8 cellular contexts compared by ENCODE assay signal in genomic region chrX:101415180-101416130, GRCh38. TPM values are rescaled to one million over a fixed set of nuclear protein-coding genes. Genes with fewer than 3 reads are reported as not detected.
DNase-seq lines count a peak whose midpoint lies in the region; ATAC-seq, FAIRE-seq and TF ChIP-seq lines count a peak whose summit lies in the region.

No MANE protein-coding gene starts in this region.

- peaks cover 33% of the 10 kb centered on the region for H3K4me1 Mint-ChIP-seq in T-helper 2 cell treated with Interferon-gamma antibody and Interleukin-4, amounts not matched to agents 5 μg/mL and 100 μg/mL, for 36 hours (ENCODE audit: low read depth)
- peaks cover 27 to 35% of the 10 kb centered on the region in 2 donors for H3K4me1 Mint-ChIP-seq in effector memory CD8-positive, alpha-beta T cell (ENCODE audit: low read depth in 2 of 2)
- peaks cover 41% of the 10 kb centered on the region for H3K4me1 Mint-ChIP-seq in mesothelial cell of epicardium

- no peak for DNase-seq in AG04449 (ENCODE audit: low read depth, low spot score)
- DNase-seq in GM12865 (ENCODE audit: low read depth), result peak; percentile 79
- DNase-seq in NCI-H1092 treated with DMSO at 0.1 percent for 48 hours (lab: John Stamatoyannopoulos, UW), result peak; percentile 34
- peak; percentile 20 for DNase-seq in T-helper 2 cell treated with Interferon-gamma antibody and Interleukin-4, amounts not matched to agents 5 μg/mL and 100 μg/mL, for 36 hours (ENCODE audit: low spot score)
- DNase-seq in effector memory CD8-positive, alpha-beta T cell, result peak; percentile 41 to 47 (median 43)
- no peak for DNase-seq in mesothelial cell of epicardium (ENCODE audit: low spot score in 2 of 2, unreplicated experiment in 2 of 2)
- DNase-seq in urothelium cell line (ENCODE audit: low spot score), result peak; percentile 44

- no peaks in the 10 kb centered on the region for H3K9me3 Mint-ChIP-seq in T-helper 2 cell treated with Interferon-gamma antibody and Interleukin-4, amounts not matched to agents 5 μg/mL and 100 μg/mL, for 36 hours
- no peaks in the 10 kb centered on the region for H3K9me3 Mint-ChIP-seq in effector memory CD8-positive, alpha-beta T cell
- peaks cover 26% of the 10 kb centered on the region for H3K9me3 Mint-ChIP-seq in mesothelial cell of epicardium

- H3K27ac Mint-ChIP-seq in T-helper 2 cell treated with Interferon-gamma antibody and Interleukin-4, amounts not matched to agents 5 μg/mL and 100 μg/mL, for 36 hours, result peak overlapping the region; percentile 63
- peak overlapping the region; percentile 67 to 78 for H3K27ac Mint-ChIP-seq in effector memory CD8-positive, alpha-beta T cell
- H3K27ac Mint-ChIP-seq in mesothelial cell of epicardium, result peak overlapping the region; percentile 69

- peak; percentile 66 for ATAC-seq in HG02588 (IDR thresholded peaks at IDR 0.05; ENCODE audit: unreplicated experiment)
- peak; percentile 79 for ATAC-seq in effector memory CD8-positive, alpha-beta T cell (replicated peaks)

- H3K4me3 Mint-ChIP-seq in T-helper 2 cell treated with Interferon-gamma antibody and Interleukin-4, amounts not matched to agents 5 μg/mL and 100 μg/mL, for 36 hours, result no peak overlapping the region
- peak overlapping the region in 1 of 2 donors; percentile 53 for H3K4me3 Mint-ChIP-seq in effector memory CD8-positive, alpha-beta T cell
- H3K4me3 Mint-ChIP-seq in mesothelial cell of epicardium, result peak overlapping the region; percentile 22

- FAIRE-seq in urothelium cell line (lab: Jason Lieb, UNC), result no peak

- H3K4me3 ChIP-seq in AG04449 (ENCODE audit: low read depth, low read length), result no peak overlapping the region
- H3K4me3 ChIP-seq in GM12865 (ENCODE audit: low read depth, low read length), result no peak overlapping the region; the same call in 1 of the 2 replicates

- H3K27me3 Mint-ChIP-seq in T-helper 2 cell treated with Interferon-gamma antibody and Interleukin-4, amounts not matched to agents 5 μg/mL and 100 μg/mL, for 36 hours (ENCODE audit: low read depth), result no peaks in the 10 kb centered on the region
- no peaks in the 10 kb centered on the region for H3K27me3 Mint-ChIP-seq in effector memory CD8-positive, alpha-beta T cell
- no peaks in the 10 kb centered on the region for H3K27me3 Mint-ChIP-seq in mesothelial cell of epicardium (ENCODE audit: low read depth)

- CTCF ChIA-PET in AG04449 (lab: Yijun Ruan, JAX), result interaction anchor here (0.7 to 2.4 kb wide), 14 partner anchors 15 to 390 kb away, joined by 3 to 7 read pairs (median 4); no protein-coding TSS in a partner anchor

- peaks cover 18% of the 10 kb centered on the region for H3K36me3 Mint-ChIP-seq in T-helper 2 cell treated with Interferon-gamma antibody and Interleukin-4, amounts not matched to agents 5 μg/mL and 100 μg/mL, for 36 hours (ENCODE audit: low read depth)
- H3K36me3 Mint-ChIP-seq in effector memory CD8-positive, alpha-beta T cell (ENCODE audit: insufficient read depth), result peaks cover 33% of the 10 kb centered on the region
- H3K36me3 Mint-ChIP-seq in mesothelial cell of epicardium, result peaks cover 10% of the 10 kb centered on the region

- TF ChIP-seq CTCF in AG04449 (IDR thresholded peaks at IDR 0.05; ENCODE audit: insufficient read depth, low read length, missing control alignments) (peak; percentile 39), GM12865 (IDR thresholded peaks at IDR 0.05; ENCODE audit: insufficient read depth, low read depth, low read length, missing control alignments) (peak; percentile 52), mesothelial cell of epicardium (IDR thresholded peaks at IDR 0.05; ENCODE audit: unreplicated experiment) (peak; percentile 79)

- POLR2A ChIA-PET in AG04449 (lab: Yijun Ruan, JAX), result no interaction called here

RNA-seq across cellular contexts. Expression of gene HNRNPH2, which starts 7.4 kb away (rescaled TPM):
- total RNA-seq in mesothelial cell of epicardium, result 60.8 to 63.0 TPM (median 61.6 TPM) in 3 replicates

RNA-seq across cellular contexts. Expression of gene GLA, which starts 7.7 kb away (rescaled TPM):
- total RNA-seq in mesothelial cell of epicardium, result 23.8 to 25.0 TPM (median 24.2 TPM) in 3 replicates

RNA-seq across cellular contexts. Expression of gene RPL36A, which starts 24.6 kb away (rescaled TPM):
- 298 to 311 TPM (median 303 TPM) in 3 replicates for total RNA-seq in mesothelial cell of epicardium

RNA-seq across cellular contexts. Expression of gene BTK, which starts 29.5 kb away (rescaled TPM):
- 0.07 to 0.42 TPM (median 0.20 TPM) in 3 replicates for total RNA-seq in mesothelial cell of epicardium

Comparison
In these comparisons a context has a peak if more than half of its experiments do, and no peak if none do; other contexts are left out.
1. DNase-seq: peak in GM12865 (single experiment), NCI-H1092 treated with DMSO at 0.1 percent for 48 hours (single experiment), T-helper 2 cell treated with Interferon-gamma antibody and Interleukin-4, amounts not matched to agents 5 μg/mL and 100 μg/mL, for 36 hours (single experiment), effector memory CD8-positive, alpha-beta T cell (3 of 3) and urothelium cell line (single experiment); none in AG04449 (single experiment) and mesothelial cell of epicardium (0 of 2).
2. Peak in every context shown above with its lines, with median percentiles within 50 percentile points of each other: CTCF ChIP-seq and H3K27ac Mint-ChIP-seq.